8 cellular contexts compared by ENCODE assay signal in genomic region chrX:50747471-50747900, GRCh38.
DNase-seq lines count a peak whose midpoint lies in the region; ATAC-seq and TF ChIP-seq lines count a peak whose summit lies in the region.

No MANE protein-coding gene starts in this region.

- intact Hi-C loops in left ventricle myocardium inferior (cut with micrococcal nuclease) = no loop called here
- intact Hi-C loops in cardiac septum (cut with DNase I) = loop anchor here (5.0 kb wide), 1 partner anchor 155 kb away; no protein-coding TSS in a partner anchor
- intact Hi-C loops in thyroid gland (cut with DNase I) = loop anchor here (5.0 kb wide), 1 partner anchor 155 kb away; no protein-coding TSS in a partner anchor
- intact Hi-C loops in aorta (cut with DNase I) = loop anchor here in 1 of 2 donors (5.0 to 10.0 kb wide), 2 partner anchors 155 to 237 kb away; no protein-coding TSS in a partner anchor

- TF ChIP-seq POLR2A in thyroid gland (IDR thresholded peaks at IDR 0.05) = no peak

- H3K27me3 ChIP-seq in left ventricle myocardium inferior (ENCODE audit: low read depth) = no peaks in the 10 kb centered on the region
- H3K27me3 ChIP-seq in thyroid gland = no peaks in the 10 kb centered on the region
- no peaks in the 10 kb centered on the region for H3K27me3 ChIP-seq in aorta (ENCODE audit: control insufficient read depth in 1 of 2, insufficient read depth in 2 of 2, low read length in 1 of 2)

- WGBS in thyroid gland, 2 donors = 88 to 94% methylated on average over 1 of the region's 1 CpG
- WGBS in aorta, 2 donors = 39 to 74% methylated on average over 1 of the region's 1 CpG

- H3K36me3 ChIP-seq in left ventricle myocardium inferior = no peaks in the 10 kb centered on the region
- H3K36me3 ChIP-seq in thyroid gland = no peaks in the 10 kb centered on the region
- H3K36me3 ChIP-seq in aorta (ENCODE audit: control insufficient read depth in 1 of 2, insufficient read depth in 2 of 2, low read length in 1 of 2) = no peaks in the 10 kb centered on the region

- H3K9me3 ChIP-seq in left ventricle myocardium inferior (replicated peaks) = no peaks in the 10 kb centered on the region
- no peaks in the 10 kb centered on the region for H3K9me3 ChIP-seq in thyroid gland
- H3K9me3 ChIP-seq in aorta (ENCODE audit: control insufficient read depth, low read length) = no peaks in the 10 kb centered on the region

- DNase-seq in left ventricle myocardium inferior = no peak
- DNase-seq in cardiac septum (ENCODE audit: low spot score) = no peak
- peak; percentile 7 for DNase-seq in RPMI8226
- peak; percentile 30 for DNase-seq in glomerular visceral epithelial cell (ENCODE audit: extremely low spot score)
- peak in 1 of 2 donors; percentile 11 for DNase-seq in thyroid gland
- DNase-seq in NCI-H1105 treated with DMSO at 0.1 percent for 48 hours (lab: John Stamatoyannopoulos, UW) = no peak
- DNase-seq in aorta = no peak

- H3K4me3 ChIP-seq in left ventricle myocardium inferior (no peak overlapping the region), thyroid gland (replicated peaks in 1 of 3) (no peak overlapping the region), aorta (ENCODE audit: low read length in 2 of 2) (no peak overlapping the region)

- TF ChIP-seq CTCF in left ventricle myocardium inferior (IDR thresholded peaks at IDR 0.05; ENCODE audit: borderline replicate concordance) (peak; percentile 72), thyroid gland (IDR thresholded peaks at IDR 0.05) (peak in 5 of 6 experiments; percentile 25 to 61 (median 48))

- no peak for ATAC-seq in GM21825 (IDR thresholded peaks at IDR 0.05; ENCODE audit: unreplicated experiment)
- ATAC-seq in aorta (ENCODE audit: low FRiP score) = no peak

- H3K27ac ChIP-seq in left ventricle myocardium inferior (replicated peaks) (no peak overlapping the region), thyroid gland (no peak overlapping the region), aorta (ENCODE audit: low read depth in 1 of 2, low read length in 2 of 2) (no peak overlapping the region)

- H3K4me1 ChIP-seq in left ventricle myocardium inferior (no peaks in the 10 kb centered on the region), thyroid gland (no peaks in the 10 kb centered on the region), aorta (ENCODE audit: control insufficient read depth in 1 of 2, insufficient read depth in 2 of 2, low read length in 2 of 2) (no peaks in the 10 kb centered on the region)

Comparison
In these comparisons a context has a peak if more than half of its experiments do, and no peak if none do; other contexts are left out.
1. DNase-seq: peak in RPMI8226 (single experiment) and glomerular visceral epithelial cell (single experiment); none in left ventricle myocardium inferior (single experiment), cardiac septum (single experiment), NCI-H1105 treated with DMSO at 0.1 percent for 48 hours (single experiment) and aorta (0 of 2).